ENCODE assay signal across 9 cellular contexts in genomic region chr1:21302747-21303715, GRCh38. TPM values are rescaled to one million over a fixed set of nuclear protein-coding genes. Genes with fewer than 3 reads are reported as not detected.
DNase-seq lines count a peak whose midpoint lies in the region; ATAC-seq lines count a peak whose summit lies in the region.
"Had no signal": no experiment of that assay in that cellular context is flagged by ENCODE, and none has a peak within 500 bp of the region (broad histone marks: within the 10 kb centered on the region; RNA-seq: fewer than 3 reads in every experiment).

No MANE protein-coding gene starts in this region.

- DNase-seq in NCI-H1417 (lab: John Stamatoyannopoulos, UW) (peak in 2 of 3 experiments; percentile 6 to 26), NCI-H1417 treated with DMSO at 0.1 percent for 48 hours (lab: John Stamatoyannopoulos, UW) (no peak), T-cell (no peak), glomerular visceral epithelial cell (ENCODE audit: extremely low spot score) (peak; percentile 49), RKO (ENCODE audit: low spot score) (no peak)
- no peak for DNase-seq in stimulated activated naive B cell treated with anti-CD40 and anti-IgM and Interleukin-4, amounts not matched to agents 10 μg/mL and 1 μg/mL and 100 μg/mL, for 72 hours
- DNase-seq: stimulated activated CD4-positive, alpha-beta T cell treated with anti-CD3 and anti-CD28 coated beads, Interleukin-4, amount 100 ng/mL, for 24 hours had no signal

- ATAC-seq in T-cell (replicated peaks in 1 of 4): no peak
- ATAC-seq in stimulated activated naive B cell treated with anti-CD40 and anti-IgM and Interleukin-4, amounts not matched to agents 10 μg/mL and 1 μg/mL and 100 μg/mL, for 72 hours (replicated peaks): no peak
- no peak for ATAC-seq in GM19351 (IDR thresholded peaks at IDR 0.05; ENCODE audit: unreplicated experiment)
- no peak for ATAC-seq in GM21390 (IDR thresholded peaks at IDR 0.05; ENCODE audit: unreplicated experiment)

- no peaks in the 10 kb centered on the region for H3K9me3 Mint-ChIP-seq in T-cell
- H3K9me3 Mint-ChIP-seq in stimulated activated naive B cell treated with anti-CD40 and anti-IgM and Interleukin-4, amounts not matched to agents 10 μg/mL and 1 μg/mL and 100 μg/mL, for 72 hours: no peaks in the 10 kb centered on the region

- peaks cover 71 to 80% (median 76%) of the 10 kb centered on the region in 3 donors for H3K4me1 Mint-ChIP-seq in T-cell
- H3K4me1 Mint-ChIP-seq in stimulated activated naive B cell treated with anti-CD40 and anti-IgM and Interleukin-4, amounts not matched to agents 10 μg/mL and 1 μg/mL and 100 μg/mL, for 72 hours: peaks cover 61 to 80% of the 10 kb centered on the region in 2 donors

- POLR2A ChIA-PET in T-cell (lab: Charles Lee): no interaction called here

- H3K4me3 Mint-ChIP-seq in T-cell: no peak overlapping the region
- H3K4me3 Mint-ChIP-seq in stimulated activated naive B cell treated with anti-CD40 and anti-IgM and Interleukin-4, amounts not matched to agents 10 μg/mL and 1 μg/mL and 100 μg/mL, for 72 hours: no peak overlapping the region

- CTCF ChIA-PET in T-cell (lab: Charles Lee): no interaction called here

- peaks cover 4% of the 10 kb centered on the region for H3K36me3 Mint-ChIP-seq in T-cell
- H3K36me3 Mint-ChIP-seq in stimulated activated naive B cell treated with anti-CD40 and anti-IgM and Interleukin-4, amounts not matched to agents 10 μg/mL and 1 μg/mL and 100 μg/mL, for 72 hours: peaks cover 7 to 30% of the 10 kb centered on the region in 2 donors

- H3K27ac Mint-ChIP-seq in T-cell: peak overlapping the region; percentile 61 to 72
- peak overlapping the region; percentile 72 for H3K27ac Mint-ChIP-seq in stimulated activated naive B cell treated with anti-CD40 and anti-IgM and Interleukin-4, amounts not matched to agents 10 μg/mL and 1 μg/mL and 100 μg/mL, for 72 hours

- no peaks in the 10 kb centered on the region for H3K27me3 Mint-ChIP-seq in T-cell
- no peaks in the 10 kb centered on the region for H3K27me3 Mint-ChIP-seq in stimulated activated naive B cell treated with anti-CD40 and anti-IgM and Interleukin-4, amounts not matched to agents 10 μg/mL and 1 μg/mL and 100 μg/mL, for 72 hours

RNA-seq across cellular contexts. Expression of gene ECE1, which starts 12.8 kb away (rescaled TPM):
- 10 to 100 TPM; 81.0 to 94.5 (median 87.1) TPM for total RNA-seq in T-cell

Comparison
In these comparisons a context has a peak if more than half of its experiments do, and no peak if none do; other contexts are left out.
1. DNase-seq: peak in NCI-H1417 (2 of 3) and glomerular visceral epithelial cell (single experiment); none in NCI-H1417 treated with DMSO at 0.1 percent for 48 hours (single experiment), T-cell (0 of 34), stimulated activated naive B cell treated with anti-CD40 and anti-IgM and Interleukin-4, amounts not matched to agents 10 μg/mL and 1 μg/mL and 100 μg/mL, for 72 hours (single experiment) and RKO (single experiment).